26 cellular contexts compared by ENCODE assay signal in the genomic region with DNA sequence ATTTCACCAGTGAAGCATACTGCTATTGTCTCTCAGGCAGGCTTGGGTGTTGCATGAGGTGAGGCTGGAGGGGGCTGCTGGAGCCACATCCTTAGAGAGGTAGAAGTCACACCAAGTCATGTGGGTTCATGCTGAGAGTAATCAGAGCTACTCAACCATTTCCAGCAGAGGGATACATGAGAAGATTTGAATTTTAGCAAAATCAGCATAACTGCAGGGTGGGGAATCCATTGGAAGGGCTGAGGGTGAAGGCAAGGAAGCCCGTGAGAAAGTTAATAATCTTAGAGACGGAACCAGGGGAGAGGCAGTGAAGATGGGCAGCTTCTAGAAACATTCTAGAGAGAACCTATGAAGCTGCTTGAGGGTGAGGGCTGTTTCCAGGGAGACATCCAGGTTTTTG.
"Had no signal": no experiment of that assay in that cellular context is flagged by ENCODE, and none has a peak within 500 bp of the region (broad histone marks: within the 10 kb centered on the region; RNA-seq: fewer than 3 reads in every experiment).

No MANE protein-coding gene starts in this region.

- H3K4me3 ChIP-seq: K562 had no signal

- ATAC-seq: activated CD4-positive, alpha-beta T cell treated with anti-CD3 and anti-CD28 coated beads for 36 hours; activated T-cell treated with anti-CD3 and anti-CD28 coated beads, Interleukin-2, amount 50 U/mL, for 72 hours; K562; T-helper 17 cell had no signal

- H3K4me1 Mint-ChIP-seq: activated CD4-positive, alpha-beta memory T cell treated with anti-CD3 and anti-CD28 coated beads, Interleukin-2, amount 10 ng/mL, durations not matched to agents 7 days and 5 days; activated CD4-positive, alpha-beta T cell treated with anti-CD3 and anti-CD28 coated beads for 36 hours; activated naive CD4-positive, alpha-beta T cell treated with anti-CD3 and anti-CD28 coated beads, Interleukin-2, amount 10 ng/mL, durations not matched to agents 7 days and 5 days; activated naive CD8-positive, alpha-beta T cell treated with anti-CD3 and anti-CD28 coated beads for 36 hours; T-helper 17 cell had no signal

- H3K27ac Mint-ChIP-seq: activated CD4-positive, alpha-beta memory T cell treated with anti-CD3 and anti-CD28 coated beads, Interleukin-2, amount 10 ng/mL, durations not matched to agents 7 days and 5 days; activated CD4-positive, alpha-beta T cell treated with anti-CD3 and anti-CD28 coated beads for 36 hours; activated naive CD4-positive, alpha-beta T cell treated with anti-CD3 and anti-CD28 coated beads, Interleukin-2, amount 10 ng/mL, durations not matched to agents 7 days and 5 days; activated naive CD8-positive, alpha-beta T cell treated with anti-CD3 and anti-CD28 coated beads for 36 hours; activated T-cell treated with anti-CD3 and anti-CD28 coated beads, Interleukin-2, amount 50 U/mL, for 72 hours; activated T-helper 2 cell treated with anti-CD3 and anti-CD28 coated beads, Interferon-gamma antibody, Interleukin-2, Interleukin-4, amounts not matched to agents 10 μg/mL and 5 μg/mL and 100 μg/mL, durations not matched to agents 14 hours and 24 hours and 36 hours; T-helper 17 cell had no signal

- H3K4me3 Mint-ChIP-seq: activated CD4-positive, alpha-beta memory T cell treated with anti-CD3 and anti-CD28 coated beads, Interleukin-2, amount 10 ng/mL, durations not matched to agents 7 days and 5 days; activated CD4-positive, alpha-beta T cell treated with anti-CD3 and anti-CD28 coated beads for 36 hours; activated naive CD4-positive, alpha-beta T cell treated with anti-CD3 and anti-CD28 coated beads, Interleukin-2, amount 10 ng/mL, durations not matched to agents 7 days and 5 days; activated naive CD8-positive, alpha-beta T cell treated with anti-CD3 and anti-CD28 coated beads for 36 hours; activated T-cell treated with anti-CD3 and anti-CD28 coated beads, Interleukin-2, amount 50 U/mL, for 72 hours; T-helper 17 cell had no signal

- FAIRE-seq: K562, TTC549 had no signal

- H3K27me3 Mint-ChIP-seq: activated CD4-positive, alpha-beta memory T cell treated with anti-CD3 and anti-CD28 coated beads, Interleukin-2, amount 10 ng/mL, durations not matched to agents 7 days and 5 days; activated naive CD4-positive, alpha-beta T cell treated with anti-CD3 and anti-CD28 coated beads, Interleukin-2, amount 10 ng/mL, durations not matched to agents 7 days and 5 days; T-helper 17 cell had no signal

- H3K36me3 Mint-ChIP-seq: activated naive CD4-positive, alpha-beta T cell treated with anti-CD3 and anti-CD28 coated beads, Interleukin-2, amount 10 ng/mL, durations not matched to agents 7 days and 5 days; activated naive CD8-positive, alpha-beta T cell treated with anti-CD3 and anti-CD28 coated beads for 36 hours had no signal

- H3K27ac ChIP-seq: VCaP had no signal

- DNase-seq: activated CD4-positive, alpha-beta memory T cell treated with anti-CD3 and anti-CD28 coated beads, Interleukin-2, amount 10 ng/mL, durations not matched to agents 7 days and 5 days; activated CD4-positive, alpha-beta T cell treated with anti-CD3 and anti-CD28 coated beads for 36 hours; activated CD4-positive, alpha-beta T cell treated with anti-CD3 and anti-CD28 coated beads, Interleukin-2, amount 50 U/mL, for 1 hour; activated gamma-delta T cell treated with Interleukin-2 at 50 U/mL for 16 hours; activated naive CD4-positive, alpha-beta T cell treated with anti-CD3 and anti-CD28 coated beads, Interleukin-2, amount 10 ng/mL, durations not matched to agents 7 days and 5 days; activated naive CD8-positive, alpha-beta T cell treated with anti-CD3 and anti-CD28 coated beads for 36 hours; activated T-cell treated with anti-CD3 and anti-CD28 coated beads for 4 hours; activated T-cell treated with anti-CD3 and anti-CD28 coated beads, Interleukin-2, amount 50 U/mL, for 72 hours; caudate nucleus; Karpas-422; MM.1S; NCI-H1105; NCI-H1436; NCI-H1694 treated with DMSO at 0.1 percent for 48 hours; NCI-H2029 treated with DMSO at 0.1 percent for 48 hours; NCI-H2171 treated with DMSO at 0.1 percent for 48 hours; NCI-H446; NCI-H524 treated with DMSO at 0.1 percent for 48 hours; NCI-H774; SIG-M5; T-helper 17 cell; T1000 had no signal
